In the genomic region with DNA sequence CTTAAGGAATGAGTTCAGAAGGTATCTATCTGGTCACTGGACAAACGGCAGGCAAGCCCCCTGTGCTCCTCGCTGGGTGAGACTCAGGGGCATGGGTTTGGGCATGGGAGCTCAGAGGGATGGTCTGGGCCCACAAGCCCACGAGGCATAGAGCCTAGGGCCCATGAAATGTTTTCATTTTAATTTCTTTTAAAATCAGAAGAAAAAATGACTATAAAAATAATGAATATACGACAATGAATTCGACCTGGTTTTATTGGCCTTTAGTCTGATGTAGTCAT, we compare ENCODE assay signal across 9 cellular contexts.
DNase-seq lines count a peak whose midpoint lies in the region; ATAC-seq and TF ChIP-seq lines count a peak whose summit lies in the region.
"Had no signal": no experiment of that assay in that cellular context is flagged by ENCODE, and none has a peak within 500 bp of the region (broad histone marks: within the 10 kb centered on the region; RNA-seq: fewer than 3 reads in every experiment).

No MANE protein-coding gene starts in this region.

- H3K9me3 ChIP-seq in smooth muscle cell (replicated peaks; ENCODE audit: low read depth) = no peaks in the 10 kb centered on the region

- no peak overlapping the region for H3K4me3 ChIP-seq in smooth muscle cell

- H3K79me2 ChIP-seq in smooth muscle cell (ENCODE audit: low read depth) = no peaks in the 10 kb centered on the region

- no peak for DNase-seq in activated CD4-positive, alpha-beta T cell treated with anti-CD3 and anti-CD28 coated beads, Interleukin-2, amount 10 ng/mL, durations not matched to agents 24 days and 14 days
- no peak for DNase-seq in activated CD4-positive, alpha-beta T cell treated with anti-CD3 and anti-CD28 coated beads for 4 hours
- DNase-seq in kidney glomerular epithelial cell (lab: John Stamatoyannopoulos, UW) (peak; percentile 32), GM03348 (ENCODE audit: low spot score) (no peak), smooth muscle cell (lab: John Stamatoyannopoulos, UW; ENCODE audit: unreplicated experiment) (no peak)
- DNase-seq: DMS79 had no signal

- H3K4me1 Mint-ChIP-seq in activated CD4-positive, alpha-beta T cell treated with anti-CD3 and anti-CD28 coated beads, Interleukin-2, amount 10 ng/mL, durations not matched to agents 24 days and 14 days = peaks cover 35% of the 10 kb centered on the region
- peaks cover 53% of the 10 kb centered on the region for H3K4me1 Mint-ChIP-seq in activated naive CD8-positive, alpha-beta T cell (ENCODE audit: low read depth)

- no peak for TF ChIP-seq CTCF in smooth muscle cell (IDR thresholded peaks at IDR 0.05; ENCODE audit: borderline replicate concordance, insufficient read depth, poor library complexity, severe bottlenecking)

- no peak overlapping the region for H3K4me2 ChIP-seq in smooth muscle cell

- peak overlapping the region; percentile 96 for H3K27ac ChIP-seq in temporal lobe (ENCODE audit: low read depth, low read length)
- H3K27ac ChIP-seq in smooth muscle cell (ENCODE audit: low read depth) = no peak overlapping the region

- peaks cover 1% of the 10 kb centered on the region for H3K36me3 Mint-ChIP-seq in activated CD4-positive, alpha-beta T cell treated with anti-CD3 and anti-CD28 coated beads, Interleukin-2, amount 10 ng/mL, durations not matched to agents 24 days and 14 days (ENCODE audit: low read depth)
- no peaks in the 10 kb centered on the region for H3K36me3 Mint-ChIP-seq in activated naive CD8-positive, alpha-beta T cell

- 87% methylated on average over 5 of the region's 5 CpGs for WGBS in smooth muscle cell (ENCODE audit: low lambda C conversion rate)

- H2AFZ ChIP-seq in smooth muscle cell (ENCODE audit: low read depth) = no peak overlapping the region

- H3K27ac Mint-ChIP-seq in activated CD4-positive, alpha-beta T cell treated with anti-CD3 and anti-CD28 coated beads, Interleukin-2, amount 10 ng/mL, durations not matched to agents 24 days and 14 days = peak overlapping the region; percentile 92
- peak overlapping the region; percentile 94 for H3K27ac Mint-ChIP-seq in activated naive CD8-positive, alpha-beta T cell

- no peaks in the 10 kb centered on the region for H4K20me1 ChIP-seq in smooth muscle cell (ENCODE audit: low read depth)

- peaks cover 4% of the 10 kb centered on the region for H3K27me3 ChIP-seq in smooth muscle cell (ENCODE audit: low read depth)

- H3K4me3 Mint-ChIP-seq in activated CD4-positive, alpha-beta T cell treated with anti-CD3 and anti-CD28 coated beads, Interleukin-2, amount 10 ng/mL, durations not matched to agents 24 days and 14 days = peak overlapping the region; percentile 91
- peak overlapping the region; percentile 92 for H3K4me3 Mint-ChIP-seq in activated naive CD8-positive, alpha-beta T cell

- no peaks in the 10 kb centered on the region for H3K27me3 Mint-ChIP-seq in activated CD4-positive, alpha-beta T cell treated with anti-CD3 and anti-CD28 coated beads, Interleukin-2, amount 10 ng/mL, durations not matched to agents 24 days and 14 days
- no peaks in the 10 kb centered on the region for H3K27me3 Mint-ChIP-seq in activated naive CD8-positive, alpha-beta T cell

- H3K36me3 ChIP-seq in smooth muscle cell (ENCODE audit: low read depth) = no peaks in the 10 kb centered on the region

- H3K9me3 Mint-ChIP-seq in activated CD4-positive, alpha-beta T cell treated with anti-CD3 and anti-CD28 coated beads, Interleukin-2, amount 10 ng/mL, durations not matched to agents 24 days and 14 days = no peaks in the 10 kb centered on the region
- no peaks in the 10 kb centered on the region for H3K9me3 Mint-ChIP-seq in activated naive CD8-positive, alpha-beta T cell (ENCODE audit: low read depth)

- no peaks in the 10 kb centered on the region for H3F3A ChIP-seq in smooth muscle cell (ENCODE audit: low read depth)

- ATAC-seq in GM19324 (IDR thresholded peaks at IDR 0.05; ENCODE audit: low FRiP score, unreplicated experiment) = no peak

- intact Hi-C loops in activated CD4-positive, alpha-beta T cell treated with anti-CD3 and anti-CD28 coated beads, Interleukin-2, amount 10 ng/mL, durations not matched to agents 24 days and 14 days (cut with micrococcal nuclease) = loop anchor here (2.0 kb wide), 1 partner anchor 16 kb away; no protein-coding TSS in a partner anchor

- H3K4me1 ChIP-seq in smooth muscle cell (ENCODE audit: low read depth) = no peaks in the 10 kb centered on the region

- no peak overlapping the region for H3K9ac ChIP-seq in smooth muscle cell (ENCODE audit: low read depth)
